ENCODE assay signal across 12 cellular contexts in genomic region chr11:105706025-105706530, GRCh38.
A peak's percentile ranks its signal among the peaks of the same experiment; 100 is the strongest.
DNase-seq lines count a peak whose midpoint lies in the region; ATAC-seq and TF ChIP-seq lines count a peak whose summit lies in the region.
"Had no signal": no experiment of that assay in that cellular context is flagged by ENCODE, and none has a peak within 500 bp of the region (broad histone marks: within the 10 kb centered on the region; RNA-seq: fewer than 3 reads in every experiment).

No MANE protein-coding gene starts in this region.

- no peaks in the 10 kb centered on the region for H3K9me2 ChIP-seq in GM23338 (ENCODE audit: insufficient read depth)
- H3K9me2 ChIP-seq in hepatocyte (replicated peaks; ENCODE audit: insufficient read depth), result no peaks in the 10 kb centered on the region

- no peak for ATAC-seq in GM23338
- peak; percentile 57 for ATAC-seq in WTC11
- no peak for ATAC-seq in HG03045 (IDR thresholded peaks at IDR 0.05; ENCODE audit: unreplicated experiment)
- ATAC-seq: A549, HepG2 had no signal

- no peak overlapping the region for H3K4me3 Mint-ChIP-seq in GM23338
- H3K4me3 Mint-ChIP-seq in WTC11, result no peak overlapping the region
- H3K4me3 Mint-ChIP-seq: CD8-positive, alpha-beta memory T cell had no signal

- H3K4me2 ChIP-seq in GM23338, result no peak overlapping the region
- no peak overlapping the region for H3K4me2 ChIP-seq in hepatocyte
- H3K4me2 ChIP-seq: A549, BLaER1 had no signal

- H3K9me3 Mint-ChIP-seq in GM23338 (no peaks in the 10 kb centered on the region), WTC11 (no peaks in the 10 kb centered on the region)
- H3K9me3 Mint-ChIP-seq: CD8-positive, alpha-beta memory T cell had no signal

- 81% methylated on average over 2 of the region's 2 CpGs for WGBS in hepatocyte (ENCODE audit: low lambda C conversion rate, missing lambda C conversion rate)

- H4K20me1 ChIP-seq in GM23338 (replicated peaks; ENCODE audit: insufficient read depth), result no peaks in the 10 kb centered on the region
- no peaks in the 10 kb centered on the region for H4K20me1 ChIP-seq in hepatocyte (ENCODE audit: insufficient read depth, poor library complexity, severe bottlenecking)
- H4K20me1 ChIP-seq: BLaER1 had no signal

- H3K4me3 ChIP-seq in GM23338 (no peak overlapping the region), hepatocyte (no peak overlapping the region)
- H3K4me3 ChIP-seq: A549, BLaER1, HAP-1 had no signal

- H3K4me1 Mint-ChIP-seq in GM23338 (peaks cover 4% of the 10 kb centered on the region; the same call in 1 of the 3 replicates), WTC11 (peaks cover 11% of the 10 kb centered on the region; the same call in 1 of the 2 replicates)
- H3K4me1 Mint-ChIP-seq: CD8-positive, alpha-beta memory T cell had no signal

- H3F3A ChIP-seq in GM23338 (replicated peaks; ENCODE audit: low read depth), result no peaks in the 10 kb centered on the region

- peaks cover 2% of the 10 kb centered on the region for H3K27me3 Mint-ChIP-seq in GM23338 (ENCODE audit: insufficient read depth, low read depth, poor library complexity)
- H3K27me3 Mint-ChIP-seq in WTC11 (ENCODE audit: low read depth), result no peaks in the 10 kb centered on the region
- H3K27me3 Mint-ChIP-seq: CD8-positive, alpha-beta memory T cell had no signal

- peak; percentile 5 for DNase-seq in GM23338 (ENCODE audit: low spot score)
- no peak for DNase-seq in WTC11 (ENCODE audit: low spot score)
- peak; percentile 7 for DNase-seq in hepatocyte (ENCODE audit: low spot score)
- no peak for DNase-seq in stimulated activated CD4-positive, alpha-beta T cell treated with anti-CD3 and anti-CD28 coated beads, Interleukin-4, amount 100 ng/mL, for 1 hour
- DNase-seq in DMS53 (lab: John Stamatoyannopoulos, UW), result no peak
- DNase-seq: Caco-2; CD8-positive, alpha-beta memory T cell had no signal

- H3K36me3 Mint-ChIP-seq in GM23338 (ENCODE audit: low read depth), result no peaks in the 10 kb centered on the region
- H3K36me3 Mint-ChIP-seq in WTC11, result no peaks in the 10 kb centered on the region
- H3K36me3 Mint-ChIP-seq: CD8-positive, alpha-beta memory T cell had no signal

- POLR2A ChIA-PET in WTC11 (lab: Charles Lee), result no interaction called here

- TF ChIP-seq CTCF in GM23338 (conservative IDR thresholded peaks at IDR 0.05; ENCODE audit: low read depth in 2 of 2), result no peak
- TF ChIP-seq CTCF in WTC11 (IDR thresholded peaks at IDR 0.05), result no peak
- TF ChIP-seq CTCF in hepatocyte (IDR thresholded peaks at IDR 0.05; ENCODE audit: poor library complexity), result no peak

- H3K27ac ChIP-seq in GM23338 (ENCODE audit: low read depth) (no peak overlapping the region), hepatocyte (no peak overlapping the region)
- H3K27ac ChIP-seq: A549, BLaER1 had no signal

- no peaks in the 10 kb centered on the region for H3K9me3 ChIP-seq in hepatocyte (ENCODE audit: low read depth)
- H3K9me3 ChIP-seq: A549, BLaER1, Caco-2, HAP-1 had no signal

- no peaks in the 10 kb centered on the region for H3K4me1 ChIP-seq in GM23338 (ENCODE audit: insufficient read depth)
- H3K4me1 ChIP-seq in hepatocyte (ENCODE audit: insufficient read depth), result peaks cover 3% of the 10 kb centered on the region
- H3K4me1 ChIP-seq: A549, BLaER1, Caco-2, HAP-1 had no signal

- H2AFZ ChIP-seq in GM23338, result no peak overlapping the region
- no peak overlapping the region for H2AFZ ChIP-seq in hepatocyte

- CTCF ChIA-PET in WTC11 (lab: Charles Lee), result no interaction called here

- H3K27me3 ChIP-seq in GM23338 (ENCODE audit: insufficient read depth) (no peaks in the 10 kb centered on the region), hepatocyte (no peaks in the 10 kb centered on the region)
- H3K27me3 ChIP-seq: BLaER1 had no signal

- H3K27ac Mint-ChIP-seq in GM23338 (peak overlapping the region; percentile 7; the same call in 1 of the 2 replicates), WTC11 (no peak overlapping the region; the same call in 1 of the 2 replicates)
- H3K27ac Mint-ChIP-seq: CD8-positive, alpha-beta memory T cell had no signal

- no peaks in the 10 kb centered on the region for H3K79me2 ChIP-seq in GM23338 (replicated peaks; ENCODE audit: insufficient read depth)
- no peaks in the 10 kb centered on the region for H3K79me2 ChIP-seq in hepatocyte

- H3K36me3 ChIP-seq in GM23338 (ENCODE audit: insufficient read depth) (no peaks in the 10 kb centered on the region), hepatocyte (replicated peaks; ENCODE audit: insufficient read depth, low read depth) (no peaks in the 10 kb centered on the region)
- H3K36me3 ChIP-seq: BLaER1, HAP-1 had no signal

TF ChIP-seq in GM23338, 12 proteins besides CTCF, POLR2A, EP300 and RAD21 (continues in another document):
- TF ChIP-seq EZH2 (IDR thresholded peaks at IDR 0.05; ENCODE audit: low read depth, unreplicated experiment) (no peak), ETS1 (IDR thresholded peaks at IDR 0.05) (no peak), POLR2AphosphoS5 (IDR thresholded peaks at IDR 0.05; ENCODE audit: low read depth) (no peak), STAT1 (IDR thresholded peaks at IDR 0.05; ENCODE audit: unreplicated experiment) (no peak)
- TF ChIP-seq, protein P1, sequence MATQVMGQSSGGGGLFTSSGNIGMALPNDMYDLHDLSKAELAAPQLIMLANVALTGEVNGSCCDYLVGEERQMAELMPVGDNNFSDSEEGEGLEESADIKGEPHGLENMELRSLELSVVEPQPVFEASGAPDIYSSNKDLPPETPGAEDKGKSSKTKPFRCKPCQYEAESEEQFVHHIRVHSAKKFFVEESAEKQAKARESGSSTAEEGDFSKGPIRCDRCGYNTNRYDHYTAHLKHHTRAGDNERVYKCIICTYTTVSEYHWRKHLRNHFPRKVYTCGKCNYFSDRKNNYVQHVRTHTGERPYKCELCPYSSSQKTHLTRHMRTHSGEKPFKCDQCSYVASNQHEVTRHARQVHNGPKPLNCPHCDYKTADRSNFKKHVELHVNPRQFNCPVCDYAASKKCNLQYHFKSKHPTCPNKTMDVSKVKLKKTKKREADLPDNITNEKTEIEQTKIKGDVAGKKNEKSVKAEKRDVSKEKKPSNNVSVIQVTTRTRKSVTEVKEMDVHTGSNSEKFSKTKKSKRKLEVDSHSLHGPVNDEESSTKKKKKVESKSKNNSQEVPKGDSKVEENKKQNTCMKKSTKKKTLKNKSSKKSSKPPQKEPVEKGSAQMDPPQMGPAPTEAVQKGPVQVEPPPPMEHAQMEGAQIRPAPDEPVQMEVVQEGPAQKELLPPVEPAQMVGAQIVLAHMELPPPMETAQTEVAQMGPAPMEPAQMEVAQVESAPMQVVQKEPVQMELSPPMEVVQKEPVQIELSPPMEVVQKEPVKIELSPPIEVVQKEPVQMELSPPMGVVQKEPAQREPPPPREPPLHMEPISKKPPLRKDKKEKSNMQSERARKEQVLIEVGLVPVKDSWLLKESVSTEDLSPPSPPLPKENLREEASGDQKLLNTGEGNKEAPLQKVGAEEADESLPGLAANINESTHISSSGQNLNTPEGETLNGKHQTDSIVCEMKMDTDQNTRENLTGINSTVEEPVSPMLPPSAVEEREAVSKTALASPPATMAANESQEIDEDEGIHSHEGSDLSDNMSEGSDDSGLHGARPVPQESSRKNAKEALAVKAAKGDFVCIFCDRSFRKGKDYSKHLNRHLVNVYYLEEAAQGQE (IDR thresholded peaks at IDR 0.05; ENCODE audit: unreplicated experiment), result no peak

TF ChIP-seq in WTC11, 78 proteins besides CTCF, POLR2A, EP300 and RAD21:
- TF ChIP-seq JAZF1 (CRISPR knock-in tag; IDR thresholded peaks at IDR 0.05), result no peak
- no peak for TF ChIP-seq GTF2I (CRISPR knock-in tag; conservative IDR thresholded peaks at IDR 0.05)
- TF ChIP-seq USF1 (CRISPR knock-in tag; IDR thresholded peaks at IDR 0.05), result no peak
- no peak for TF ChIP-seq IRF2 (CRISPR knock-in tag; IDR thresholded peaks at IDR 0.05; ENCODE audit: borderline replicate concordance, low read depth)
- TF ChIP-seq, protein P2, sequence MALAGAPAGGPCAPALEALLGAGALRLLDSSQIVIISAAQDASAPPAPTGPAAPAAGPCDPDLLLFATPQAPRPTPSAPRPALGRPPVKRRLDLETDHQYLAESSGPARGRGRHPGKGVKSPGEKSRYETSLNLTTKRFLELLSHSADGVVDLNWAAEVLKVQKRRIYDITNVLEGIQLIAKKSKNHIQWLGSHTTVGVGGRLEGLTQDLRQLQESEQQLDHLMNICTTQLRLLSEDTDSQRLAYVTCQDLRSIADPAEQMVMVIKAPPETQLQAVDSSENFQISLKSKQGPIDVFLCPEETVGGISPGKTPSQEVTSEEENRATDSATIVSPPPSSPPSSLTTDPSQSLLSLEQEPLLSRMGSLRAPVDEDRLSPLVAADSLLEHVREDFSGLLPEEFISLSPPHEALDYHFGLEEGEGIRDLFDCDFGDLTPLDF (CRISPR knock-in tag; IDR thresholded peaks at IDR 0.05), result no peak

Comparison
In these comparisons a context has a peak if more than half of its experiments do, and no peak if none do; other contexts are left out.
1. DNase-seq: peak in GM23338 (single experiment) and hepatocyte (single experiment); none in WTC11 (single experiment), stimulated activated CD4-positive, alpha-beta T cell treated with anti-CD3 and anti-CD28 coated beads, Interleukin-4, amount 100 ng/mL, for 1 hour (single experiment) and DMS53 (single experiment).